Comparison of ENCODE assay signal across 8 cellular contexts in genomic region chr5:162055095-162055494, GRCh38. TPM values are rescaled to one million over a fixed set of nuclear protein-coding genes. Genes with fewer than 3 reads are reported as not detected.
"Had no signal": no experiment of that assay in that cellular context is flagged by ENCODE, and none has a peak within 500 bp of the region (broad histone marks: within the 10 kb centered on the region; RNA-seq: fewer than 3 reads in every experiment).

No MANE protein-coding gene starts in this region.

RNA-seq across cellular contexts. Expression of gene GABRG2, which starts 12.5 kb away (rescaled TPM):
- total RNA-seq: subcutaneous adipose tissue, suprapubic skin, thoracic aorta, thyroid gland, tibial nerve, upper lobe of left lung, upper lobe of right lung, ureter had no signal
